1 cellular context compared by ENCODE assay signal in the genomic region with DNA sequence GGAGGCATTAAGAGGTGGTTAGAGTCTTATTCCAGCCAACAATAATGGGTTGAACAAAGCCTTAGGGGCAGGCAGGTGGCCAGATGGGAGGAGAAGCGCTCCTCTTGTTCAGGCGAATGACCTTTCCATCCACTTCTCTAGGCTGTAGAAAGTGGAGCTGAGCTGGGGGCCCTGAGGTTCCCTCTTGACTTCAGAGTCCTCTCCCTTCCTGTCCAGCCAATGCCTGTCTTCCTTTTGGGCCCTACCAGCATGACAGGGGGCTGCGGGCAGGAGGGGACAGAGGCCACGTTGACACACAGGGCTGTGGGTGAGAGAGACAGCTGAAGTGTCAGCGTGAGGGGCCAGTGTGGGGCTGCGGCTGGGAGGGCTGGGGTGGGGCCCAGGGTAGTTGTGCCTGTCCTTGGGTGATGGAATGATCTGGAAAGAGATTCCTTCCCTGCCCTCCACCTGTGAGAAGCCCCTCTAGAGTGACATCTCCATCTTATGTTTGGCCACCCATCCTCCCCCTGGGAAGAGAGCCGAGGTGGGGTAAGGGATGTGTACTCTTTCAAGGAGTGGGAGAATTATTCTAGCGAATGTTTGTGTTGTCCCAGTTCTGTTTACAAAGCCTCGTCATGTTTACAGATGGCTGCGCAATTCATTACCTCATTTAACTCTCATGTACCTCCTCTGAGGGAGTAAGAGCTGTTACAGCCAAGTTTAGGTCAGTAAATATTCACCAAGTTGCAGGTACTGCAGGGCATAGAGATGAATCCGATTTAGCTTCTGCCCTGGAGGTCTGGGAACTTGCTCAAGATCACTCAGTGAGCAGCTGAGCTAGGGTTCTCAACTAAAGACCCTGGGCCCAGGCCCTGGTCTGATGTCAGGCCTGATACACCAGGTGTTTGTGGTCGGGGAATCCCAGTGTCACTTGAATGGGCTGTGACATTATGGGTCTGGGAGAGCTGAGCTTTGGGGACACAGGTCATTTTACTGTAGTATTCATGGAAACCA.
TF ChIP-seq lines count a peak whose summit lies in the region.

No MANE protein-coding gene starts in this region.

TF ChIP-seq in HepG2, 621 proteins besides CTCF, POLR2A, EP300 and RAD21 (continued from another document and continues in another):
- TF ChIP-seq NFYB (CRISPR knock-in tag; IDR thresholded peaks at IDR 0.05) (0 out of 2 replicates have a peak, but pooled peaks have one; percentile 16), ZNF317 (CRISPR knock-in tag; IDR thresholded peaks at IDR 0.05) (0 out of 2 replicates have a peak, but pooled peaks have one; percentile 38), ELF1 (CRISPR knock-in tag; IDR thresholded peaks at IDR 0.05) (peak; percentile 63), ESRRA (CRISPR knock-in tag; IDR thresholded peaks at IDR 0.05; ENCODE audit: low read depth) (peak; percentile 55; the same call in 1 of the 2 replicates), ZNF136 (CRISPR knock-in tag; IDR thresholded peaks at IDR 0.05; ENCODE audit: low read depth) (0 out of 2 replicates have a peak, but pooled peaks have one; percentile 77), MEF2D (CRISPR knock-in tag; IDR thresholded peaks at IDR 0.05) (peak; percentile 42; the same call in 1 of the 2 replicates), GZF1 (CRISPR knock-in tag; IDR thresholded peaks at IDR 0.05) (0 out of 2 replicates have a peak, but pooled peaks have one; percentile 16), ZSCAN9 (CRISPR knock-in tag; IDR thresholded peaks at IDR 0.05; ENCODE audit: borderline replicate concordance) (no peak), SOX13 (IDR thresholded peaks at IDR 0.05) (no peak), SOX13 (CRISPR knock-in tag; conservative IDR thresholded peaks at IDR 0.05 in 1 of 2, IDR thresholded peaks at IDR 0.05 in 1 of 2) (peak in 1 of 2 experiments; percentile 38; a peak in 2 of 4 replicates), STAT5B (CRISPR knock-in tag; IDR thresholded peaks at IDR 0.05) (no peak), ZNF282 (IDR thresholded peaks at IDR 0.05; ENCODE audit: partially characterized antibody) (no peak), ZNF292 (CRISPR knock-in tag; IDR thresholded peaks at IDR 0.05; ENCODE audit: borderline replicate concordance, low read depth) (peak; percentile 93), RCOR2 (CRISPR knock-in tag; IDR thresholded peaks at IDR 0.05) (0 out of 2 replicates have a peak, but pooled peaks have one; percentile 34), ZNF713 (CRISPR knock-in tag; IDR thresholded peaks at IDR 0.05) (no peak), ERF (CRISPR knock-in tag; IDR thresholded peaks at IDR 0.05) (peak; percentile 59; the same call in 1 of the 2 replicates), RBM39 (IDR thresholded peaks at IDR 0.05; ENCODE audit: low read depth, low read length, poor library complexity, severe bottlenecking) (peak; percentile 38), MAZ (IDR thresholded peaks at IDR 0.05; ENCODE audit: borderline replicate concordance, low read depth, low read length) (peak; percentile 78; the same call in 1 of the 2 replicates), MAZ (CRISPR knock-in tag; IDR thresholded peaks at IDR 0.05; ENCODE audit: low read depth) (peak; percentile 62), WIZ (CRISPR knock-in tag; IDR thresholded peaks at IDR 0.05) (0 out of 2 replicates have a peak, but pooled peaks have one; percentile 42), SAFB2 (CRISPR knock-in tag; IDR thresholded peaks at IDR 0.05; ENCODE audit: borderline replicate concordance, low read depth) (peak; percentile 65; the same call in 1 of the 2 replicates), SOX6 (IDR thresholded peaks at IDR 0.05) (no peak), SOX6 (CRISPR knock-in tag; IDR thresholded peaks at IDR 0.05) (peak; percentile 82), ZBTB20 (CRISPR knock-in tag; IDR thresholded peaks at IDR 0.05; ENCODE audit: borderline replicate concordance, low read depth) (no peak; the same call in 1 of the 2 replicates), HES4 (CRISPR knock-in tag; IDR thresholded peaks at IDR 0.05; ENCODE audit: borderline replicate concordance) (0 out of 2 replicates have a peak, but pooled peaks have one; percentile 14)
- TF ChIP-seq, protein P1, sequence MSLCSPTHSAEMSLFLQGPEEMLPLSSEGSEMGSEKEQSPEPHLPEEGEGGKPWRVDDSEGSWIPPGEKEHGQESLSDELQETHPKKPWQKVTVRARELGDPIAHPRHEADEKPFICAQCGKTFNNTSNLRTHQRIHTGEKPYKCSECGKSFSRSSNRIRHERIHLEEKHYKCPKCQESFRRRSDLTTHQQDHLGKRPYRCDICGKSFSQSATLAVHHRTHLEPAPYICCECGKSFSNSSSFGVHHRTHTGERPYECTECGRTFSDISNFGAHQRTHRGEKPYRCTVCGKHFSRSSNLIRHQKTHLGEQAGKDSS (CRISPR knock-in tag; IDR thresholded peaks at IDR 0.05; ENCODE audit: borderline replicate concordance, low read depth), result peak; percentile 93
- TF ChIP-seq, protein P2, sequence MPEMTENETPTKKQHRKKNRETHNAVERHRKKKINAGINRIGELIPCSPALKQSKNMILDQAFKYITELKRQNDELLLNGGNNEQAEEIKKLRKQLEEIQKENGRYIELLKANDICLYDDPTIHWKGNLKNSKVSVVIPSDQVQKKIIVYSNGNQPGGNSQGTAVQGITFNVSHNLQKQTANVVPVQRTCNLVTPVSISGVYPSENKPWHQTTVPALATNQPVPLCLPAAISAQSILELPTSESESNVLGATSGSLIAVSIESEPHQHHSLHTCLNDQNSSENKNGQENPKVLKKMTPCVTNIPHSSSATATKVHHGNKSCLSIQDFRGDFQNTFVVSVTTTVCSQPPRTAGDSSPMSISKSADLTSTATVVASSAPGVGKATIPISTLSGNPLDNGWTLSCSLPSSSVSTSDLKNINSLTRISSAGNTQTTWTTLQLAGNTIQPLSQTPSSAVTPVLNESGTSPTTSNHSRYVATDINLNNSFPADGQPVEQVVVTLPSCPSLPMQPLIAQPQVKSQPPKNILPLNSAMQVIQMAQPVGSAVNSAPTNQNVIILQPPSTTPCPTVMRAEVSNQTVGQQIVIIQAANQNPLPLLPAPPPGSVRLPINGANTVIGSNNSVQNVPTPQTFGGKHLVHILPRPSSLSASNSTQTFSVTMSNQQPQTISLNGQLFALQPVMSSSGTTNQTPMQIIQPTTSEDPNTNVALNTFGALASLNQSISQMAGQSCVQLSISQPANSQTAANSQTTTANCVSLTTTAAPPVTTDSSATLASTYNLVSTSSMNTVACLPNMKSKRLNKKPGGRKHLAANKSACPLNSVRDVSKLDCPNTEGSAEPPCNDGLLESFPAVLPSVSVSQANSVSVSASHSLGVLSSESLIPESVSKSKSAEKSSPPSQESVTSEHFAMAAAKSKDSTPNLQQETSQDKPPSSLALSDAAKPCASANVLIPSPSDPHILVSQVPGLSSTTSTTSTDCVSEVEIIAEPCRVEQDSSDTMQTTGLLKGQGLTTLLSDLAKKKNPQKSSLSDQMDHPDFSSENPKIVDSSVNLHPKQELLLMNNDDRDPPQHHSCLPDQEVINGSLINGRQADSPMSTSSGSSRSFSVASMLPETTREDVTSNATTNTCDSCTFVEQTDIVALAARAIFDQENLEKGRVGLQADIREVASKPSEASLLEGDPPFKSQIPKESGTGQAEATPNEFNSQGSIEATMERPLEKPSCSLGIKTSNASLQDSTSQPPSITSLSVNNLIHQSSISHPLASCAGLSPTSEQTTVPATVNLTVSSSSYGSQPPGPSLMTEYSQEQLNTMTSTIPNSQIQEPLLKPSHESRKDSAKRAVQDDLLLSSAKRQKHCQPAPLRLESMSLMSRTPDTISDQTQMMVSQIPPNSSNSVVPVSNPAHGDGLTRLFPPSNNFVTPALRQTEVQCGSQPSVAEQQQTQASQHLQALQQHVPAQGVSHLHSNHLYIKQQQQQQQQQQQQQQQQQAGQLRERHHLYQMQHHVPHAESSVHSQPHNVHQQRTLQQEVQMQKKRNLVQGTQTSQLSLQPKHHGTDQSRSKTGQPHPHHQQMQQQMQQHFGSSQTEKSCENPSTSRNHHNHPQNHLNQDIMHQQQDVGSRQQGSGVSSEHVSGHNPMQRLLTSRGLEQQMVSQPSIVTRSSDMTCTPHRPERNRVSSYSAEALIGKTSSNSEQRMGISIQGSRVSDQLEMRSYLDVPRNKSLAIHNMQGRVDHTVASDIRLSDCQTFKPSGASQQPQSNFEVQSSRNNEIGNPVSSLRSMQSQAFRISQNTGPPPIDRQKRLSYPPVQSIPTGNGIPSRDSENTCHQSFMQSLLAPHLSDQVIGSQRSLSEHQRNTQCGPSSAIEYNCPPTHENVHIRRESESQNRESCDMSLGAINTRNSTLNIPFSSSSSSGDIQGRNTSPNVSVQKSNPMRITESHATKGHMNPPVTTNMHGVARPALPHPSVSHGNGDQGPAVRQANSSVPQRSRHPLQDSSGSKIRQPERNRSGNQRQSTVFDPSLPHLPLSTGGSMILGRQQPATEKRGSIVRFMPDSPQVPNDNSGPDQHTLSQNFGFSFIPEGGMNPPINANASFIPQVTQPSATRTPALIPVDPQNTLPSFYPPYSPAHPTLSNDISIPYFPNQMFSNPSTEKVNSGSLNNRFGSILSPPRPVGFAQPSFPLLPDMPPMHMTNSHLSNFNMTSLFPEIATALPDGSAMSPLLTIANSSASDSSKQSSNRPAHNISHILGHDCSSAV (CRISPR knock-in tag; IDR thresholded peaks at IDR 0.05; ENCODE audit: borderline replicate concordance), result no peak
- TF ChIP-seq, protein P3, sequence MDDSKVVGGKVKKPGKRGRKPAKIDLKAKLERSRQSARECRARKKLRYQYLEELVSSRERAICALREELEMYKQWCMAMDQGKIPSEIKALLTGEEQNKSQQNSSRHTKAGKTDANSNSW (CRISPR knock-in tag; IDR thresholded peaks at IDR 0.05; ENCODE audit: borderline replicate concordance), result no peak; the same call in 1 of the 2 replicates
- TF ChIP-seq, protein P4, sequence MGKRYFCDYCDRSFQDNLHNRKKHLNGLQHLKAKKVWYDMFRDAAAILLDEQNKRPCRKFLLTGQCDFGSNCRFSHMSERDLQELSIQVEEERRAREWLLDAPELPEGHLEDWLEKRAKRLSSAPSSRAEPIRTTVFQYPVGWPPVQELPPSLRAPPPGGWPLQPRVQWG (CRISPR knock-in tag; IDR thresholded peaks at IDR 0.05; ENCODE audit: borderline replicate concordance, low read depth), result no peak
- TF ChIP-seq, protein P5, sequence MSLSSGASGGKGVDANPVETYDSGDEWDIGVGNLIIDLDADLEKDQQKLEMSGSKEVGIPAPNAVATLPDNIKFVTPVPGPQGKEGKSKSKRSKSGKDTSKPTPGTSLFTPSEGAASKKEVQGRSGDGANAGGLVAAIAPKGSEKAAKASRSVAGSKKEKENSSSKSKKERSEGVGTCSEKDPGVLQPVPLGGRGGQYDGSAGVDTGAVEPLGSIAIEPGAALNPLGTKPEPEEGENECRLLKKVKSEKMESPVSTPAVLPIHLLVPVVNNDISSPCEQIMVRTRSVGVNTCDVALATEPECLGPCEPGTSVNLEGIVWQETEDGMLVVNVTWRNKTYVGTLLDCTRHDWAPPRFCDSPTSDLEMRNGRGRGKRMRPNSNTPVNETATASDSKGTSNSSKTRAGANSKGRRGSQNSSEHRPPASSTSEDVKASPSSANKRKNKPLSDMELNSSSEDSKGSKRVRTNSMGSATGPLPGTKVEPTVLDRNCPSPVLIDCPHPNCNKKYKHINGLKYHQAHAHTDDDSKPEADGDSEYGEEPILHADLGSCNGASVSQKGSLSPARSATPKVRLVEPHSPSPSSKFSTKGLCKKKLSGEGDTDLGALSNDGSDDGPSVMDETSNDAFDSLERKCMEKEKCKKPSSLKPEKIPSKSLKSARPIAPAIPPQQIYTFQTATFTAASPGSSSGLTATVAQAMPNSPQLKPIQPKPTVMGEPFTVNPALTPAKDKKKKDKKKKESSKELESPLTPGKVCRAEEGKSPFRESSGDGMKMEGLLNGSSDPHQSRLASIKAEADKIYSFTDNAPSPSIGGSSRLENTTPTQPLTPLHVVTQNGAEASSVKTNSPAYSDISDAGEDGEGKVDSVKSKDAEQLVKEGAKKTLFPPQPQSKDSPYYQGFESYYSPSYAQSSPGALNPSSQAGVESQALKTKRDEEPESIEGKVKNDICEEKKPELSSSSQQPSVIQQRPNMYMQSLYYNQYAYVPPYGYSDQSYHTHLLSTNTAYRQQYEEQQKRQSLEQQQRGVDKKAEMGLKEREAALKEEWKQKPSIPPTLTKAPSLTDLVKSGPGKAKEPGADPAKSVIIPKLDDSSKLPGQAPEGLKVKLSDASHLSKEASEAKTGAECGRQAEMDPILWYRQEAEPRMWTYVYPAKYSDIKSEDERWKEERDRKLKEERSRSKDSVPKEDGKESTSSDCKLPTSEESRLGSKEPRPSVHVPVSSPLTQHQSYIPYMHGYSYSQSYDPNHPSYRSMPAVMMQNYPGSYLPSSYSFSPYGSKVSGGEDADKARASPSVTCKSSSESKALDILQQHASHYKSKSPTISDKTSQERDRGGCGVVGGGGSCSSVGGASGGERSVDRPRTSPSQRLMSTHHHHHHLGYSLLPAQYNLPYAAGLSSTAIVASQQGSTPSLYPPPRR (CRISPR knock-in tag; IDR thresholded peaks at IDR 0.05; ENCODE audit: borderline replicate concordance), result peak; percentile 85
- TF ChIP-seq, protein P6, sequence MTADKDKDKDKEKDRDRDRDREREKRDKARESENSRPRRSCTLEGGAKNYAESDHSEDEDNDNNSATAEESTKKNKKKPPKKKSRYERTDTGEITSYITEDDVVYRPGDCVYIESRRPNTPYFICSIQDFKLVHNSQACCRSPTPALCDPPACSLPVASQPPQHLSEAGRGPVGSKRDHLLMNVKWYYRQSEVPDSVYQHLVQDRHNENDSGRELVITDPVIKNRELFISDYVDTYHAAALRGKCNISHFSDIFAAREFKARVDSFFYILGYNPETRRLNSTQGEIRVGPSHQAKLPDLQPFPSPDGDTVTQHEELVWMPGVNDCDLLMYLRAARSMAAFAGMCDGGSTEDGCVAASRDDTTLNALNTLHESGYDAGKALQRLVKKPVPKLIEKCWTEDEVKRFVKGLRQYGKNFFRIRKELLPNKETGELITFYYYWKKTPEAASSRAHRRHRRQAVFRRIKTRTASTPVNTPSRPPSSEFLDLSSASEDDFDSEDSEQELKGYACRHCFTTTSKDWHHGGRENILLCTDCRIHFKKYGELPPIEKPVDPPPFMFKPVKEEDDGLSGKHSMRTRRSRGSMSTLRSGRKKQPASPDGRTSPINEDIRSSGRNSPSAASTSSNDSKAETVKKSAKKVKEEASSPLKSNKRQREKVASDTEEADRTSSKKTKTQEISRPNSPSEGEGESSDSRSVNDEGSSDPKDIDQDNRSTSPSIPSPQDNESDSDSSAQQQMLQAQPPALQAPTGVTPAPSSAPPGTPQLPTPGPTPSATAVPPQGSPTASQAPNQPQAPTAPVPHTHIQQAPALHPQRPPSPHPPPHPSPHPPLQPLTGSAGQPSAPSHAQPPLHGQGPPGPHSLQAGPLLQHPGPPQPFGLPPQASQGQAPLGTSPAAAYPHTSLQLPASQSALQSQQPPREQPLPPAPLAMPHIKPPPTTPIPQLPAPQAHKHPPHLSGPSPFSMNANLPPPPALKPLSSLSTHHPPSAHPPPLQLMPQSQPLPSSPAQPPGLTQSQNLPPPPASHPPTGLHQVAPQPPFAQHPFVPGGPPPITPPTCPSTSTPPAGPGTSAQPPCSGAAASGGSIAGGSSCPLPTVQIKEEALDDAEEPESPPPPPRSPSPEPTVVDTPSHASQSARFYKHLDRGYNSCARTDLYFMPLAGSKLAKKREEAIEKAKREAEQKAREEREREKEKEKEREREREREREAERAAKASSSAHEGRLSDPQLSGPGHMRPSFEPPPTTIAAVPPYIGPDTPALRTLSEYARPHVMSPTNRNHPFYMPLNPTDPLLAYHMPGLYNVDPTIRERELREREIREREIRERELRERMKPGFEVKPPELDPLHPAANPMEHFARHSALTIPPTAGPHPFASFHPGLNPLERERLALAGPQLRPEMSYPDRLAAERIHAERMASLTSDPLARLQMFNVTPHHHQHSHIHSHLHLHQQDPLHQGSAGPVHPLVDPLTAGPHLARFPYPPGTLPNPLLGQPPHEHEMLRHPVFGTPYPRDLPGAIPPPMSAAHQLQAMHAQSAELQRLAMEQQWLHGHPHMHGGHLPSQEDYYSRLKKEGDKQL (CRISPR knock-in tag; IDR thresholded peaks at IDR 0.05; ENCODE audit: low read depth), result peak; percentile 46; the same call in 1 of the 2 replicates
